Comparison of ENCODE assay signal across 8 cellular contexts in the genomic region with DNA sequence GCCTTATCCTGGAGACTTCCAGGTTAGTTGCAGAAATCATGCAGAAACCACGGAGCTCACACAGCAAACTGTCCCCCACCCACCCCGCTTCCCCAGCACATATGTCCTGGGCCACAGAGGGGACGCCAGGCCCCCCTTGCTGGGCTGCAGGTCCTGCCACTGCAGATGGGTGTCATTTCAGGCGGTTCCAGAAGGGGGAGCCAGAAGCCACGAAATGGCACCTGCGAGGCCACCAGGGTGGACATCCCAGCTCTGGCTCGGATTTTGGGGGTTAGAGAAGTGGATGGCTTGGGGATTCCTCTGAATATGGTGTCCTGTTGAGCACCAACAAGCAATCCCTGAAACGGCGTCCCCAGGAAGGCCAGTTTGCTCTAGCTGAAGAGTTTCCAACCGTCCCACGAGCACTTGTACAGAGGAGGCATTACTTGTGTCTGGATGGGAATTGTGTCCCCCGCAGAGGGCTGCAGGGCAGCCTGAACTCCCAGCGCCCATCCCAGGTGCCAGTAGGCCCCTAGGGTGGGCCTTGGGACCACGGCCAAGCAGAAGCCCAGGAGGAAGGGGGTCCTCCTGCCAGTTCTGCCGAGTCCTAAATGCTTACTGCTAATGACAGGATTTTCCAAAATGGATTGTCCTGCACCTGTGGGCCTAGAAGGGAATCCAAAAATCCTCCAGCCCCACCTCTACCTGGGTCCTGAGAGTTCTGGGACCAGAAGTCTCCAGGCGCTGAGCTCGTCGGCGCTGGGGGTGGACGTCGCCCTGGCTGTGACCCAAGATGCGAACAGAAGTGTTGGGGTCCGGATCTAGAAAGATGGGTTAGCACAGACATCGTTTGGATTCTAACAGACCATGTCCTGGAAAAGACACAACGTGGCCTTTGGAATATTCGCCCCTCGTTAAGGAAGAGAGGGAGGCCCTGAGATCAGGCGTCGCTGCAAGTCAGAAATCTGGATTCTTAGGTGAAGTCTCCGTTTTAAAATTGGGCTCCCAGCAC. TPM values are rescaled to one million over a fixed set of nuclear protein-coding genes. Genes with fewer than 3 reads are reported as not detected.
A peak's percentile ranks its signal among the peaks of the same experiment; 100 is the strongest.
DNase-seq lines count a peak whose midpoint lies in the region; ATAC-seq and TF ChIP-seq lines count a peak whose summit lies in the region.

No MANE protein-coding gene starts in this region.

- no TSS peak for BruUV-seq in mammary epithelial cell (replicated peaks; lab: Mats Ljungman, UMichigan)

- no peak overlapping the region for H3K4me2 ChIP-seq in mammary epithelial cell (ENCODE audit: insufficient read depth, low read depth, low read length)

- no peak overlapping the region for H2AFZ ChIP-seq in mammary epithelial cell (ENCODE audit: low read depth, low read length)

- TF ChIP-seq CTCF in mammary epithelial cell (conservative IDR thresholded peaks at IDR 0.05 in 1 of 2, IDR thresholded peaks at IDR 0.05 in 1 of 2; ENCODE audit: extremely low read depth in 1 of 2, insufficient read depth in 1 of 2, low read depth in 1 of 2, low read length in 2 of 2): peak; percentile 78 to 87

- H3K9me3 ChIP-seq in mammary epithelial cell (replicated peaks; ENCODE audit: insufficient read depth, low read length): no peaks in the 10 kb centered on the region

- H3K9ac ChIP-seq in mammary epithelial cell (ENCODE audit: insufficient read depth, low read length): no peak overlapping the region

- WGBS in mammary epithelial cell (ENCODE audit: low coverage, missing lambda C conversion rate): 57% methylated on average over 20 of the region's 30 CpGs

- no peak overlapping the region for H3K4me3 ChIP-seq in mammary epithelial cell (replicated peaks in 1 of 3; ENCODE audit: insufficient read depth in 1 of 3, low read depth in 2 of 3, low read length in 3 of 3)

- H3K4me1 ChIP-seq in mammary epithelial cell (ENCODE audit: insufficient read depth, low read length): no peaks in the 10 kb centered on the region

- no peaks in the 10 kb centered on the region for H3K27me3 ChIP-seq in mammary epithelial cell (ENCODE audit: insufficient read depth, low read length)

- CTCF ChIA-PET in mammary epithelial cell (lab: Charles Lee; ENCODE audit: low non-redundant PET): interaction anchor here (0.6 to 0.7 kb wide), 3 partner anchors 159 to 579 kb away, joined by 3 to 6 read pairs (median 3); no protein-coding TSS in a partner anchor

- no peak for ATAC-seq in HG02623 (IDR thresholded peaks at IDR 0.05; ENCODE audit: unreplicated experiment)

- H3K27ac ChIP-seq in mammary epithelial cell (ENCODE audit: insufficient read depth, low read depth, low read length): no peak overlapping the region

- intact Hi-C loops in mammary epithelial cell (cut with micrococcal nuclease): loop anchor here (1.0 to 5.0 kb wide), 4 partner anchors 147 to 791 kb away; a partner anchor contains a TSS

- peak; percentile 7 for DNase-seq in NK-92 treated with Interleukin-12 subunit alpha and Interleukin-12 subunit beta, amount 100 ng/mL, for 24 hours (lab: John Stamatoyannopoulos, UW)
- DNase-seq in NK-92 (lab: John Stamatoyannopoulos, UW; ENCODE audit: unreplicated experiment): no peak
- DNase-seq in HT1080 (ENCODE audit: low read depth): peak; percentile 22
- peak; percentile 64 for DNase-seq in UCSD-AML1 (lab: John Stamatoyannopoulos, UW; ENCODE audit: unreplicated experiment)
- DNase-seq in mammary epithelial cell: no peak
- peak; percentile 80 for DNase-seq in left kidney (ENCODE audit: low read depth, low spot score)
- DNase-seq in stimulated activated CD8-positive, alpha-beta memory T cell treated with anti-CD3 and anti-CD28 coated beads, Interleukin-4, amount 100 ng/mL, for 24 hours (ENCODE audit: low read depth): peak; percentile 67

- no peaks in the 10 kb centered on the region for H4K20me1 ChIP-seq in mammary epithelial cell (ENCODE audit: insufficient read depth, low read length)

- dilution Hi-C loops in mammary epithelial cell (cut with HindIII; ENCODE audit: low sequenced_read_pairs): no loop called here

- H3K36me3 ChIP-seq in mammary epithelial cell (ENCODE audit: insufficient read depth, low read length): no peaks in the 10 kb centered on the region

- no peaks in the 10 kb centered on the region for H3K79me2 ChIP-seq in mammary epithelial cell (ENCODE audit: insufficient read depth, low read length)

- in situ Hi-C loops in mammary epithelial cell (cut with MboI; ENCODE audit: low sequenced_read_pairs in 2 of 2): loop anchor here (5.0 to 10.0 kb wide), 2 partner anchors 264 to 266 kb away; no protein-coding TSS in a partner anchor

RNA-seq across cellular contexts. Expression of a gene that starts 14.6 kb away (rescaled TPM):
- 0.10 TPM in 1 of 2 replicates, not detected in the other for total RNA-seq in HT1080 (2014; rRNA removed; shearing (Covaris generic))
- polyA plus RNA-seq in HT1080 (2015; cell fraction: cytosol; rRNA removed): 0.46 and 0.64 TPM in 2 replicates
- 0.19 and 0.73 TPM in 2 replicates for polyA plus RNA-seq in HT1080 (2015; cell fraction: nucleus; rRNA removed)
- total RNA-seq in mammary epithelial cell: 1 to 10 TPM; 2.7 to 3.4 TPM
- polyA plus RNA-seq in mammary epithelial cell: 0.60 TPM
- polyA minus RNA-seq in mammary epithelial cell: 2.3 TPM

Comparison
In these comparisons a context has a peak if more than half of its experiments do, and no peak if none do; other contexts are left out.
1. DNase-seq: peak in NK-92 treated with Interleukin-12 subunit alpha and Interleukin-12 subunit beta, amount 100 ng/mL, for 24 hours (single experiment), HT1080 (single experiment), UCSD-AML1 (single experiment), left kidney (single experiment) and stimulated activated CD8-positive, alpha-beta memory T cell treated with anti-CD3 and anti-CD28 coated beads, Interleukin-4, amount 100 ng/mL, for 24 hours (single experiment); none in NK-92 (single experiment) and mammary epithelial cell (single experiment).